ENCODE assay signal across 8 cellular contexts in the genomic region with DNA sequence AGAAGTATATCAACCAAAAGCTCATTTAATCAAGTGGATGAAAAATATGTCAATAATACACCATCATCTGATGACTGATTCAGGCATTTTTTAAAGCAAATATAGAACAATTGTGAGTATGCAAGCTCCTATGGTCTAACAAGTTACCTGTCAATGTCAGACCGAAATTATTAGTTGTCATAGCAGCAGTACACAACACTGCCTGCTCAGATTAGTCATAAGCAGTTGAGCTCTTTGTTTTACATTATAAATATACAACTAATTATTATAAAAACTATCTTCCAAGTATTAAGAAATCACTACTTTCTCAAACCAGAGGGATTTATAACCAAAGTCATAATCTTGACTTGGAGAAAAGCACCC.
A peak's percentile ranks its signal among the peaks of the same experiment; 100 is the strongest.
DNase-seq lines count a peak whose midpoint lies in the region; ATAC-seq and FAIRE-seq lines count a peak whose summit lies in the region.
"Had no signal": no experiment of that assay in that cellular context is flagged by ENCODE, and none has a peak within 500 bp of the region (broad histone marks: within the 10 kb centered on the region; RNA-seq: fewer than 3 reads in every experiment).

No MANE protein-coding gene starts in this region.

- 50 to 63% (median 53%) methylated on average over 1 of the region's 1 CpG for WGBS in small intestine, 3 donors

- peaks cover 13 to 31% of the 10 kb centered on the region in 2 donors for H3K4me1 ChIP-seq in small intestine (ENCODE audit: control insufficient read depth in 2 of 2, insufficient read depth in 1 of 2, low read depth in 1 of 2, low read length in 1 of 2)

- peak overlapping the region; percentile 37 to 61 (median 39) for H3K4me3 Mint-ChIP-seq in T-cell

- peak overlapping the region; percentile 83 for H3K27ac ChIP-seq in small intestine (ENCODE audit: low read depth in 1 of 2, low read length in 1 of 2)

- peak overlapping the region; percentile 91 to 94 for H3K27ac Mint-ChIP-seq in T-cell

- H3K36me3 ChIP-seq in small intestine (ENCODE audit: control insufficient read depth in 2 of 2, insufficient read depth in 2 of 2, low read length in 2 of 2), result no peaks in the 10 kb centered on the region
- H3K36me3 ChIP-seq: sigmoid colon had no signal

- POLR2A ChIA-PET in T-cell (lab: Charles Lee), result interaction anchor here (0.5 to 2.4 kb wide), 11 partner anchors 9 to 260 kb away, joined by 3 to 15 read pairs (median 4); no protein-coding TSS in a partner anchor

- no peak for FAIRE-seq in small intestine (lab: Jason Lieb, UNC)

- peaks cover 96 to 97% (median 96%) of the 10 kb centered on the region in 3 donors for H3K4me1 Mint-ChIP-seq in T-cell

- CTCF ChIA-PET in T-cell (lab: Charles Lee), result interaction anchor here (0.5 to 3.4 kb wide), 9 partner anchors 8 to 55 kb away, joined by 3 to 26 read pairs (median 5); no protein-coding TSS in a partner anchor

- peaks cover 56% of the 10 kb centered on the region for H3K36me3 Mint-ChIP-seq in T-cell

- H3K4me3 ChIP-seq in small intestine (ENCODE audit: low read depth in 1 of 2, low read length in 2 of 2), result no peak overlapping the region
- H3K4me3 ChIP-seq: sigmoid colon had no signal

- no peaks in the 10 kb centered on the region for H3K9me3 ChIP-seq in small intestine (ENCODE audit: control insufficient read depth, low read depth)
- H3K9me3 ChIP-seq: sigmoid colon had no signal

- ATAC-seq in HG02973 (IDR thresholded peaks at IDR 0.05; ENCODE audit: unreplicated experiment), result peak; percentile 56
- peak in 2 of 4 experiments; percentile 16 to 21 for ATAC-seq in T-cell (replicated peaks in 1 of 4)
- ATAC-seq in HG03108 (IDR thresholded peaks at IDR 0.05; ENCODE audit: unreplicated experiment), result no peak

- no peaks in the 10 kb centered on the region for H3K9me3 Mint-ChIP-seq in T-cell

- H3K27me3 Mint-ChIP-seq in T-cell, result no peaks in the 10 kb centered on the region

- no peaks in the 10 kb centered on the region for H3K27me3 ChIP-seq in small intestine (ENCODE audit: control insufficient read depth in 2 of 2, insufficient read depth in 2 of 2, low read length in 2 of 2)
- H3K27me3 ChIP-seq: sigmoid colon had no signal

- DNase-seq in T-cell, result no peak
- peak; percentile 26 for DNase-seq in fibroblast of gingiva (ENCODE audit: low read depth)
- no peak for DNase-seq in small intestine
- no peak for DNase-seq in GDM1 (lab: John Stamatoyannopoulos, UW)
- no peak for DNase-seq in NCI-H748 (lab: John Stamatoyannopoulos, UW; ENCODE audit: unreplicated experiment)
- DNase-seq: sigmoid colon had no signal
